Comparison of ENCODE assay signal across 1 cellular context in the genomic region with DNA sequence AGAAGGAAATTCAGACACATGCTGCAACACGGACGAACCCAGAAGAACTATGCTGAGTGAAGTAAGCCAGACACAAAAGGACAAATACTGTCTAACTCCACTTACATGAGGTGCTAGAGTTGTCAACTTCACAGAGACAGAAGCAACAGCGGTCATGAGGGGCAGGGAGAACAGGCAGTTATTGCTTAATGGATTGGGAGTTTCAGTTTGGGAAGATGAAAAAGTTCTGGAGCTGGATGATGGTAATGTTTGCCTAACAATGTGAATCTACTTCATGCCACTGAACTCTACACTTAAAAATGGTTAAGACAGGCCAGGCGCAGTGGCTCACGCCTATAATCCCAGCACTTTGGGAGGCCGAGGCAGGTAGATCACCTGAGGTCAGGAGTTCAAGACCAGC.
TF ChIP-seq lines count a peak whose summit lies in the region.

No MANE protein-coding gene starts in this region.

TF ChIP-seq in SK-N-SH treated with all-trans-retinoic acid at 6 μM for 48 hours, 23 proteins besides CTCF, POLR2A, EP300 and RAD21 (continued from another document):
- TF ChIP-seq ESRRG (CRISPR knock-in tag; IDR thresholded peaks at IDR 0.05) (no peak), PPARA (CRISPR knock-in tag; IDR thresholded peaks at IDR 0.05; ENCODE audit: borderline replicate concordance) (no peak), ZC3H10 (CRISPR knock-in tag; IDR thresholded peaks at IDR 0.05) (no peak), BACH2 (CRISPR knock-in tag; IDR thresholded peaks at IDR 0.05; ENCODE audit: borderline replicate concordance) (no peak), ZNF70 (CRISPR knock-in tag; IDR thresholded peaks at IDR 0.05) (no peak)
- TF ChIP-seq, protein P1, sequence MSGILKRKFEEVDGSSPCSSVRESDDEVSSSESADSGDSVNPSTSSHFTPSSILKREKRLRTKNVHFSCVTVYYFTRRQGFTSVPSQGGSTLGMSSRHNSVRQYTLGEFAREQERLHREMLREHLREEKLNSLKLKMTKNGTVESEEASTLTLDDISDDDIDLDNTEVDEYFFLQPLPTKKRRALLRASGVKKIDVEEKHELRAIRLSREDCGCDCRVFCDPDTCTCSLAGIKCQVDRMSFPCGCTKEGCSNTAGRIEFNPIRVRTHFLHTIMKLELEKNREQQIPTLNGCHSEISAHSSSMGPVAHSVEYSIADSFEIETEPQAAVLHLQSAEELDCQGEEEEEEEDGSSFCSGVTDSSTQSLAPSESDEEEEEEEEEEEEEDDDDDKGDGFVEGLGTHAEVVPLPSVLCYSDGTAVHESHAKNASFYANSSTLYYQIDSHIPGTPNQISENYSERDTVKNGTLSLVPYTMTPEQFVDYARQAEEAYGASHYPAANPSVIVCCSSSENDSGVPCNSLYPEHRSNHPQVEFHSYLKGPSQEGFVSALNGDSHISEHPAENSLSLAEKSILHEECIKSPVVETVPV (CRISPR knock-in tag; IDR thresholded peaks at IDR 0.05): no peak
- TF ChIP-seq, protein P2, sequence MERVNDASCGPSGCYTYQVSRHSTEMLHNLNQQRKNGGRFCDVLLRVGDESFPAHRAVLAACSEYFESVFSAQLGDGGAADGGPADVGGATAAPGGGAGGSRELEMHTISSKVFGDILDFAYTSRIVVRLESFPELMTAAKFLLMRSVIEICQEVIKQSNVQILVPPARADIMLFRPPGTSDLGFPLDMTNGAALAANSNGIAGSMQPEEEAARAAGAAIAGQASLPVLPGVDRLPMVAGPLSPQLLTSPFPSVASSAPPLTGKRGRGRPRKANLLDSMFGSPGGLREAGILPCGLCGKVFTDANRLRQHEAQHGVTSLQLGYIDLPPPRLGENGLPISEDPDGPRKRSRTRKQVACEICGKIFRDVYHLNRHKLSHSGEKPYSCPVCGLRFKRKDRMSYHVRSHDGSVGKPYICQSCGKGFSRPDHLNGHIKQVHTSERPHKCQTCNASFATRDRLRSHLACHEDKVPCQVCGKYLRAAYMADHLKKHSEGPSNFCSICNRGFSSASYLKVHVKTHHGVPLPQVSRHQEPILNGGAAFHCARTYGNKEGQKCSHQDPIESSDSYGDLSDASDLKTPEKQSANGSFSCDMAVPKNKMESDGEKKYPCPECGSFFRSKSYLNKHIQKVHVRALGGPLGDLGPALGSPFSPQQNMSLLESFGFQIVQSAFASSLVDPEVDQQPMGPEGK (CRISPR knock-in tag; IDR thresholded peaks at IDR 0.05; ENCODE audit: borderline replicate concordance): no peak
- TF ChIP-seq, protein P3, sequence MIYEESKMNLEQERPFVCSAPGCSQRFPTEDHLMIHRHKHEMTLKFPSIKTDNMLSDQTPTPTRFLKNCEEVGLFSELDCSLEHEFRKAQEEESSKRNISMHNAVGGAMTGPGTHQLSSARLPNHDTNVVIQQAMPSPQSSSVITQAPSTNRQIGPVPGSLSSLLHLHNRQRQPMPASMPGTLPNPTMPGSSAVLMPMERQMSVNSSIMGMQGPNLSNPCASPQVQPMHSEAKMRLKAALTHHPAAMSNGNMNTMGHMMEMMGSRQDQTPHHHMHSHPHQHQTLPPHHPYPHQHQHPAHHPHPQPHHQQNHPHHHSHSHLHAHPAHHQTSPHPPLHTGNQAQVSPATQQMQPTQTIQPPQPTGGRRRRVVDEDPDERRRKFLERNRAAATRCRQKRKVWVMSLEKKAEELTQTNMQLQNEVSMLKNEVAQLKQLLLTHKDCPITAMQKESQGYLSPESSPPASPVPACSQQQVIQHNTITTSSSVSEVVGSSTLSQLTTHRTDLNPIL (CRISPR knock-in tag; IDR thresholded peaks at IDR 0.05; ENCODE audit: low read depth): no peak
